Comparison of ENCODE assay signal across 9 cellular contexts in the genomic region with DNA sequence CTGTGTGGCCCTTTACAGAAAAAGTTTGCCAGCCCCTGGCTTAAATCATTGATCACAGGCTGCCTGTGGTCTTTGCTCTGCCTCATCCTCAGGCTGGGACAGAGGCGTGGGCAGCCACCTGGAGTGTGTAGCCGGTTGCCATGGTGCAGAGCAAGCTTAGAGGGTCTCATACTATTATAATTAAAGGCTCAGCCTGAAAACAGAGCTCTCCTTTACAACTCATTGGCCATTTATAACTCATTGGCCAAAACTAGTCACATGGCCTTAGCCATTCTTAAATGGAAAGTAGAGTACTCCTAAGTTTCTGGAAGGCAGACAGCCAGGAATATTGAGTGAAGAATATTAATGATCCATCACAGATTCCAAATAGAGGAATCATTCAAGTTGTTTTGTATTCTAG. TPM values are rescaled to one million over a fixed set of nuclear protein-coding genes. Genes with fewer than 3 reads are reported as not detected.
DNase-seq lines count a peak whose midpoint lies in the region; ATAC-seq and TF ChIP-seq lines count a peak whose summit lies in the region.
"Had no signal": no experiment of that assay in that cellular context is flagged by ENCODE, and none has a peak within 500 bp of the region (broad histone marks: within the 10 kb centered on the region; RNA-seq: fewer than 3 reads in every experiment).

No MANE protein-coding gene starts in this region.

- ATAC-seq in HG03196 (IDR thresholded peaks at IDR 0.05; ENCODE audit: unreplicated experiment) = no peak
- no peak for ATAC-seq in GM18502 (IDR thresholded peaks at IDR 0.05; ENCODE audit: poor library complexity, unreplicated experiment)

- H3K27me3 ChIP-seq in osteoblast (ENCODE audit: insufficient read depth, low read length) = no peaks in the 10 kb centered on the region

- H3K4me2 ChIP-seq in osteoblast (ENCODE audit: insufficient read depth, low read length) = peak overlapping the region; percentile 96

- H4K20me1 ChIP-seq in osteoblast (ENCODE audit: insufficient read depth, low read length) = peaks cover 40% of the 10 kb centered on the region

- H3K36me3 ChIP-seq in osteoblast (ENCODE audit: insufficient read depth, low read length) = peaks cover 63% of the 10 kb centered on the region

- no peaks in the 10 kb centered on the region for H3K9me3 ChIP-seq in osteoblast (ENCODE audit: low read depth, low read length)

- no peak for TF ChIP-seq RAD21 in Ishikawa (IDR thresholded peaks at IDR 0.05; ENCODE audit: low read depth)

- H2AFZ ChIP-seq in osteoblast (ENCODE audit: low read length) = no peak overlapping the region

- TF ChIP-seq EP300 in Ishikawa (IDR thresholded peaks at IDR 0.05; ENCODE audit: borderline replicate concordance) = no peak

- peaks cover 35% of the 10 kb centered on the region for H3K4me1 ChIP-seq in osteoblast (ENCODE audit: insufficient read depth, low read length)

- no peak overlapping the region for H3K27ac ChIP-seq in osteoblast (ENCODE audit: low read depth, low read length)

- H3K4me3 ChIP-seq in choroid plexus epithelial cell (ENCODE audit: low read depth, low read length) = no peak overlapping the region
- H3K4me3 ChIP-seq in osteoblast (ENCODE audit: insufficient read depth, low read length) = peak overlapping the region; percentile 87

- TF ChIP-seq CTCF in choroid plexus epithelial cell (conservative IDR thresholded peaks at IDR 0.05; ENCODE audit: low read depth, low read length) (no peak), osteoblast (IDR thresholded peaks at IDR 0.05; ENCODE audit: extremely low read depth, low read depth, low read length) (no peak)

- peak; percentile 8 for DNase-seq in DMS 273 (lab: John Stamatoyannopoulos, UW; ENCODE audit: unreplicated experiment)
- no peak for DNase-seq in DMS 273 treated with DMSO at 0.1 percent for 48 hours (lab: John Stamatoyannopoulos, UW)
- DNase-seq in choroid plexus epithelial cell (ENCODE audit: low read depth) = peak; percentile 30
- peak; percentile 76 for DNase-seq in osteoblast (ENCODE audit: insufficient read length, low spot score, missing footprints)
- DNase-seq in A172 (ENCODE audit: low spot score) = no peak
- DNase-seq: hippocampal formation had no signal

- H3K79me2 ChIP-seq in osteoblast (ENCODE audit: insufficient read depth, low read length) = peaks cover 67% of the 10 kb centered on the region

TF ChIP-seq in Ishikawa, 13 proteins besides CTCF, POLR2A, EP300 and RAD21:
- TF ChIP-seq USF1 (IDR thresholded peaks at IDR 0.05) (peak; percentile 63), REST (IDR thresholded peaks at IDR 0.05; ENCODE audit: low read depth) (no peak), TEAD4 (IDR thresholded peaks at IDR 0.05) (no peak)

RNA-seq across cellular contexts. Expression of gene HSP90B1, which starts 3.0 kb away (rescaled TPM):
- 430 and 436 TPM in 2 replicates for total RNA-seq in osteoblast
- total RNA-seq in A172 (2014; rRNA removed; shearing (Covaris generic)) = 431 and 544 TPM in 2 replicates

RNA-seq across cellular contexts. Expression of gene TDG, which starts 32.4 kb away (rescaled TPM):
- total RNA-seq in osteoblast = 20.9 and 23.2 TPM in 2 replicates
- 48.7 and 53.8 TPM in 2 replicates for total RNA-seq in A172 (2014; rRNA removed; shearing (Covaris generic))

Comparison
In these comparisons a context has a peak if more than half of its experiments do, and no peak if none do; other contexts are left out.
1. DNase-seq: peak in DMS 273 (single experiment), choroid plexus epithelial cell (single experiment) and osteoblast (single experiment); none in DMS 273 treated with DMSO at 0.1 percent for 48 hours (single experiment) and A172 (single experiment).